Comparison of ENCODE assay signal across 1 cellular context in genomic region chr19:16361926-16362325, GRCh38.
TF ChIP-seq lines count a peak whose summit lies in the region.

No MANE protein-coding gene starts in this region.

TF ChIP-seq in GM23338, 12 proteins besides CTCF, POLR2A, EP300 and RAD21 (continued from another document):
- no peak for TF ChIP-seq ZNF462 (CRISPR knock-in tag; IDR thresholded peaks at IDR 0.05)
- no peak for TF ChIP-seq CREB1 (CRISPR knock-in tag; IDR thresholded peaks at IDR 0.05; ENCODE audit: low read depth)
- no peak for TF ChIP-seq REST (IDR thresholded peaks at IDR 0.05; ENCODE audit: unreplicated experiment)
- no peak for TF ChIP-seq POLR2AphosphoS5 (IDR thresholded peaks at IDR 0.05; ENCODE audit: low read depth)
- TF ChIP-seq ETS1 (IDR thresholded peaks at IDR 0.05): no peak
- TF ChIP-seq ZNF331 (CRISPR knock-in tag; IDR thresholded peaks at IDR 0.05; ENCODE audit: low read depth): no peak
